In the genomic region with DNA sequence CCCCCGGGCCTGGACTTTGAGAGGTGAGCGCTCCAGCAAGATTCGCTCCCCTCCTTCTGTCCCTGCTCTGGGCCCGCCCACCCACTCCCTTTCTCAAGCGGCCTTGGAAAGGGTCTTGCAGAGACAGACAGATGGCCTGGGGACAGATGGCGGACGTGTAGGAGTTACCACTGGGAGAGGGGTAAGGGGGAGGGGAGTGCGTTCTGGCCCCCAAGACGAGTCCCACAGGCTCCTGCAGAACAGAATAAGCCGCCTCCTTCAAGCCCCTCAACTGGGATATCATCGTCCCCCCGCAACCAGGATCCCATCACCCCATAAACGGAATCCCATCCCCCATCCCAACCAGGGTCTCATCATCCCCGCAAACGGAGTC, we compare ENCODE assay signal across 8 cellular contexts. TPM values are rescaled to one million over a fixed set of nuclear protein-coding genes. Genes with fewer than 3 reads are reported as not detected.
DNase-seq lines count a peak whose midpoint lies in the region; ATAC-seq and TF ChIP-seq lines count a peak whose summit lies in the region.

No MANE protein-coding gene starts in this region.

- ATAC-seq in Right ventricle myocardium superior (ENCODE audit: poor library complexity), result no peak
- ATAC-seq in lung (ENCODE audit: insufficient read depth, low FRiP score), result no peak
- ATAC-seq in omental fat pad (ENCODE audit: low FRiP score), result no peak
- ATAC-seq in HG02938 (IDR thresholded peaks at IDR 0.05; ENCODE audit: unreplicated experiment), result no peak

- H3K4me3 ChIP-seq in cardiac muscle cell, result peak overlapping the region; percentile 25
- peak overlapping the region; percentile 40 for H3K4me3 ChIP-seq in astrocyte of the cerebellum (ENCODE audit: low read depth, low read length)
- peak overlapping the region; percentile 45 for H3K4me3 ChIP-seq in lung
- H3K4me3 ChIP-seq in urinary bladder (ENCODE audit: low read depth, low read length), result peak overlapping the region; percentile 47

- H3K36me3 ChIP-seq in cardiac muscle cell, result no peaks in the 10 kb centered on the region
- H3K36me3 ChIP-seq in lung (ENCODE audit: control insufficient read depth in 2 of 2, insufficient read depth in 2 of 2, low read length in 2 of 2), result no peaks in the 10 kb centered on the region
- no peaks in the 10 kb centered on the region for H3K36me3 ChIP-seq in urinary bladder (ENCODE audit: insufficient read depth)

- H3K27me3 ChIP-seq in cardiac muscle cell (no peaks in the 10 kb centered on the region), lung (ENCODE audit: control insufficient read depth, insufficient read depth) (no peaks in the 10 kb centered on the region)

- no peak for TF ChIP-seq CTCF in cardiac muscle cell (IDR thresholded peaks at IDR 0.05; ENCODE audit: low read depth, low read length)
- no peak for TF ChIP-seq CTCF in astrocyte of the cerebellum (IDR thresholded peaks at IDR 0.05; ENCODE audit: low read depth, low read length, missing control alignments)
- no peak for TF ChIP-seq CTCF in lung (IDR thresholded peaks at IDR 0.05; ENCODE audit: control extremely low read depth, extremely low read depth)
- TF ChIP-seq CTCF in omental fat pad (IDR thresholded peaks at IDR 0.05), result no peak

- DNase-seq in cardiac muscle cell (ENCODE audit: low read depth in 1 of 2, low spot score in 1 of 2) (no peak), Right ventricle myocardium superior (no peak), astrocyte of the cerebellum (ENCODE audit: low read depth) (no peak), lung (ENCODE audit: low spot score) (no peak), omental fat pad (ENCODE audit: low spot score) (no peak), COLO829 (ENCODE audit: low spot score) (no peak)

- H3K27ac ChIP-seq in cardiac muscle cell (peak overlapping the region; percentile 49), lung (ENCODE audit: low read depth in 1 of 2, low read length in 1 of 2) (no peak overlapping the region), urinary bladder (ENCODE audit: low read depth) (no peak overlapping the region)

- H3K4me1 ChIP-seq in cardiac muscle cell (ENCODE audit: low read depth) (peaks cover 6% of the 10 kb centered on the region), lung (ENCODE audit: control insufficient read depth in 2 of 2, insufficient read depth in 2 of 2, low read length in 2 of 2) (peaks cover 0 to 6% of the 10 kb centered on the region in 2 donors), urinary bladder (ENCODE audit: insufficient read depth) (no peaks in the 10 kb centered on the region)

- WGBS in lung, 2 donors, result 37 to 43% methylated on average over 15 of the region's 15 CpGs
- WGBS in urinary bladder, result 25% methylated on average over 15 of the region's 15 CpGs

- intact Hi-C loops in Right ventricle myocardium superior (cut with DNase I), result no loop called here

- in situ Hi-C loops in astrocyte of the cerebellum (cut with HindIII; ENCODE audit: low sequenced_read_pairs), result no loop called here

- H3K9me3 ChIP-seq in cardiac muscle cell (ENCODE audit: low read depth) (no peaks in the 10 kb centered on the region), lung (ENCODE audit: control insufficient read depth in 2 of 2, insufficient read depth in 1 of 2, low read length in 1 of 2) (no peaks in the 10 kb centered on the region)

RNA-seq across cellular contexts. Expression of gene TNFAIP8L1, which starts 3.6 kb away (rescaled TPM):
- total RNA-seq in cardiac muscle cell, result 2.2 and 18.1 TPM in 2 replicates
- 5.1 and 18.7 TPM in 2 replicates for polyA plus RNA-seq in cardiac muscle cell
- 4.6 TPM for total RNA-seq in Right ventricle myocardium superior
- 10 to 100 TPM; 18.5 to 22.0 TPM for total RNA-seq in lung
- 10 to 100 TPM; 12.1 to 12.9 TPM for polyA plus RNA-seq in lung
- total RNA-seq in urinary bladder, result 6.6 TPM
- 9.9 TPM for polyA plus RNA-seq in urinary bladder
- total RNA-seq in omental fat pad, result 1 to 10 TPM; 1.8 to 6.3 (median 3.1) TPM

RNA-seq across cellular contexts. Expression of gene MYDGF, which starts 34.4 kb away (rescaled TPM):
- total RNA-seq in cardiac muscle cell (47.9 and 107 TPM in 2 replicates), Right ventricle myocardium superior (23.2 TPM), lung (100 to 1,000 TPM in 1 of 2 donors, 10 to 100 TPM in 1; 70.4 to 157 TPM), urinary bladder (49.3 TPM), omental fat pad (10 to 100 TPM; 25.7 to 59.2 (median 51.6) TPM)
- polyA plus RNA-seq in cardiac muscle cell (122 and 206 TPM in 2 replicates), lung (100 to 1,000 TPM; 127 to 280 TPM), urinary bladder (104 TPM)
